Comparison of ENCODE assay signal across 12 cellular contexts in the genomic region with DNA sequence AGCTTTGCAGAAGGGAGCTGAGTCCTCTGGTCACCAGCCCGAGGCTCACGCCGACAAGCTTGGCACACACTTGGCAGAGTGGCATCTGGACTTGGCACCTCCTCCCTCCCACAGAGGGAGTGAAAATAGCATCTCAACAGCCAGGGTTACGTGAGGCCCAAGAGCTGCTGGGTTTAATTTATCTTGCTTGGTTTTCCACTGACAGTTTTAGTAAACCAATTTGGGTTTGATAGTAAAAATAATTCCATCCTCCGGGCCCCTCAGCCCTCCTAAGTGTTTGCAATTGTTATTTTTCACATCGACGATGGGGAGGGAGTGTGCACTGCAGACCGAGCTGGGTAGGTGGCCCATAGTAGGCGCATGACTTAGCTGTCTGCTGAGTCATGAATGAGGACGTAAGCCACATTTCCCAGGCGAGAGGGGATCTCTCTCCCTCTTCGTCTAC.
DNase-seq lines count a peak whose midpoint lies in the region; ATAC-seq and FAIRE-seq lines count a peak whose summit lies in the region.
"Had no signal": no experiment of that assay in that cellular context is flagged by ENCODE, and none has a peak within 500 bp of the region (broad histone marks: within the 10 kb centered on the region; RNA-seq: fewer than 3 reads in every experiment).

No MANE protein-coding gene starts in this region.

- DNase-seq in NCI-H524 (lab: John Stamatoyannopoulos, UW) (peak; percentile 38 to 79), NCI-H524 treated with DMSO at 0.1 percent for 48 hours (lab: John Stamatoyannopoulos, UW) (no peak), astrocyte of the hippocampus (ENCODE audit: low read depth, low spot score) (peak; percentile 48), left ventricle myocardium superior (peak; percentile 76), urothelium cell line (ENCODE audit: low spot score) (peak; percentile 90)
- no peak for DNase-seq in stimulated activated naive CD8-positive, alpha-beta T cell treated with anti-CD3 and anti-CD28 coated beads, Interleukin-15, Interleukin-2, amounts not matched to agents 100 U/mL and 50 U/mL, for 24 hours
- no peak for DNase-seq in NK-92 treated with Interleukin-12 subunit alpha and Interleukin-12 subunit beta, amount 100 ng/mL, for 24 hours (lab: John Stamatoyannopoulos, UW)
- DNase-seq: 8988T, left lung, tibial artery had no signal

- intact Hi-C loops in left ventricle myocardium superior (cut with micrococcal nuclease), result no loop called here

- no peak for FAIRE-seq in urothelium cell line (lab: Jason Lieb, UNC)

- peak; percentile 99 for ATAC-seq in left ventricle myocardium superior
- ATAC-seq in activated T-helper 17 cell treated with anti-CD3 and anti-CD28 coated beads, Interleukin-2, amount 50 U/mL, for 72 hours (replicated peaks), result no peak
- no peak for ATAC-seq in stimulated activated naive CD8-positive, alpha-beta T cell treated with anti-CD3 and anti-CD28 coated beads, Interleukin-15, Interleukin-2, amounts not matched to agents 100 U/mL and 50 U/mL, for 24 hours
- ATAC-seq: left lung had no signal

- H3K36me3 Mint-ChIP-seq in activated T-helper 17 cell treated with anti-CD3 and anti-CD28 coated beads, Interleukin-2, amount 50 U/mL, for 72 hours (ENCODE audit: low read depth), result no peaks in the 10 kb centered on the region

- peaks cover 20% of the 10 kb centered on the region for H3K27me3 Mint-ChIP-seq in activated T-helper 17 cell treated with anti-CD3 and anti-CD28 coated beads, Interleukin-2, amount 50 U/mL, for 72 hours

- no peaks in the 10 kb centered on the region for H3K4me1 Mint-ChIP-seq in activated T-helper 17 cell treated with anti-CD3 and anti-CD28 coated beads, Interleukin-2, amount 50 U/mL, for 72 hours

- H3K27ac Mint-ChIP-seq in activated T-helper 17 cell treated with anti-CD3 and anti-CD28 coated beads, Interleukin-2, amount 50 U/mL, for 72 hours, result no peak overlapping the region
- H3K27ac Mint-ChIP-seq: progenitor cell of endocrine pancreas had no signal

- H3K9me3 Mint-ChIP-seq in activated T-helper 17 cell treated with anti-CD3 and anti-CD28 coated beads, Interleukin-2, amount 50 U/mL, for 72 hours, result no peaks in the 10 kb centered on the region

- no peak overlapping the region for H3K4me3 Mint-ChIP-seq in activated T-helper 17 cell treated with anti-CD3 and anti-CD28 coated beads, Interleukin-2, amount 50 U/mL, for 72 hours

Comparison
In these comparisons a context has a peak if more than half of its experiments do, and no peak if none do; other contexts are left out.
1. DNase-seq: peak in NCI-H524 (2 of 2), astrocyte of the hippocampus (single experiment), left ventricle myocardium superior (single experiment) and urothelium cell line (single experiment); none in NCI-H524 treated with DMSO at 0.1 percent for 48 hours (single experiment), stimulated activated naive CD8-positive, alpha-beta T cell treated with anti-CD3 and anti-CD28 coated beads, Interleukin-15, Interleukin-2, amounts not matched to agents 100 U/mL and 50 U/mL, for 24 hours (single experiment) and NK-92 treated with Interleukin-12 subunit alpha and Interleukin-12 subunit beta, amount 100 ng/mL, for 24 hours (single experiment).